ENCODE assay signal across 8 cellular contexts in genomic region chr20:62899633-62900051, GRCh38. TPM values are rescaled to one million over a fixed set of nuclear protein-coding genes. Genes with fewer than 3 reads are reported as not detected.
DNase-seq lines count a peak whose midpoint lies in the region; ATAC-seq and TF ChIP-seq lines count a peak whose summit lies in the region.
"Had no signal": no experiment of that assay in that cellular context is flagged by ENCODE, and none has a peak within 500 bp of the region (broad histone marks: within the 10 kb centered on the region; RNA-seq: fewer than 3 reads in every experiment).

No MANE protein-coding gene starts in this region.

- no peaks in the 10 kb centered on the region for H3K9me3 ChIP-seq in prostate gland

- intact Hi-C loops in prostate gland (cut with DNase I), result loop anchor here (5.0 kb wide), 1 partner anchor 108 kb away; the partner anchor contains the start of gene BHLHE23

- H3K4me1 ChIP-seq in prostate gland (replicated peaks), result peaks cover 10% of the 10 kb centered on the region

- 9% methylated on average over 6 of the region's 6 CpGs for WGBS in prostate gland

- peak overlapping the region; percentile 75 to 78 for H3K27ac ChIP-seq in prostate gland

- H3K36me3 ChIP-seq in prostate gland, result peaks cover 0 to 6% of the 10 kb centered on the region in 2 donors

- no peaks in the 10 kb centered on the region for H3K27me3 ChIP-seq in prostate gland (replicated peaks; ENCODE audit: insufficient read depth)

- DNase-seq in GM12864 (ENCODE audit: low read depth) (no peak), NCI-H2227 (lab: John Stamatoyannopoulos, UW; ENCODE audit: unreplicated experiment) (peak; percentile 33), fibroblast of pulmonary artery (ENCODE audit: low read depth) (peak; percentile 23), prostate gland (ENCODE audit: low spot score) (no peak), CD1c-positive myeloid dendritic cell (ENCODE audit: extremely low spot score) (no peak)
- DNase-seq: SIG-M5 had no signal

- ATAC-seq in GM21737 (IDR thresholded peaks at IDR 0.05; ENCODE audit: unreplicated experiment) (no peak), HG03442 (IDR thresholded peaks at IDR 0.05; ENCODE audit: unreplicated experiment) (no peak)

- H3K4me3 ChIP-seq in GM12864 (ENCODE audit: low read depth, low read length) (no peak overlapping the region), fibroblast of pulmonary artery (replicated peaks; ENCODE audit: low read depth, low read length) (no peak overlapping the region), prostate gland (no peak overlapping the region)

- TF ChIP-seq POLR2A in prostate gland (IDR thresholded peaks at IDR 0.05), result no peak

- TF ChIP-seq CTCF in GM12864 (IDR thresholded peaks at IDR 0.05; ENCODE audit: low read depth, low read length, missing control alignments), result peak; percentile 3
- TF ChIP-seq CTCF in fibroblast of pulmonary artery (IDR thresholded peaks at IDR 0.05; ENCODE audit: low read length, missing control alignments), result peak; percentile 22
- peak in 1 of 4 experiments; percentile 20 for TF ChIP-seq CTCF in prostate gland (IDR thresholded peaks at IDR 0.05)

RNA-seq across cellular contexts. Expression of gene DIDO1, which starts 26.7 kb away (rescaled TPM):
- 10 to 100 TPM; 68.5 to 75.9 TPM for total RNA-seq in prostate gland

RNA-seq across cellular contexts. Expression of gene TCFL5, which starts 38.0 kb away (rescaled TPM):
- total RNA-seq in prostate gland, result 10 to 100 TPM in 1 of 2 donors, 1 to 10 TPM in 1; 7.1 to 24.8 TPM

RNA-seq across cellular contexts. Expression of gene GID8, which starts 38.3 kb away (rescaled TPM):
- 10 to 100 TPM; 38.7 to 42.7 TPM for total RNA-seq in prostate gland

RNA-seq across cellular contexts. Expression of gene SLC17A9, which starts 52.9 kb away (rescaled TPM):
- total RNA-seq in prostate gland, result 1 to 10 TPM in 1 of 2 donors, under 1 TPM in 1; 0.41 to 3.5 TPM

Comparison
In these comparisons a context has a peak if more than half of its experiments do, and no peak if none do; other contexts are left out.
1. DNase-seq: peak in NCI-H2227 (single experiment) and fibroblast of pulmonary artery (single experiment); none in GM12864 (single experiment), prostate gland (single experiment) and CD1c-positive myeloid dendritic cell (single experiment).